19 cellular contexts compared by ENCODE assay signal in the genomic region with DNA sequence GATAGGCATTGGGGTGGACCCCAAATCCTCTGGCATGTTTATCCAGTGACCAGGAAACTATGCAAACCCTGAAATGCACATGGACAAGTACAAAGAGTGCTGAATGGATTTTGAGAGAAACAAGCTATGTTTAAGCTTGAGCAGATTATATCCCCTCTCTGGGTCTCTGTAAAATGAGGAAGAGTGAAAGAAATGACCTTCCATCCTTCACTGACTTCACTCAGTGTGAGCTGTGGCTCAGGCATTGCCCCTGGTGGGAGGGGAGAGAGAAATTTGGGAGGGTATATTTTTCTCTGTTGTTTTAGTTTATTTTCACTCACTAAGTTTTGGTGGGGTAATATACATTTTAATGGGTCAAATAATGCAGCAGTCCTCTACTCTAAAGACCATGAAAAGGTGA.
DNase-seq lines count a peak whose midpoint lies in the region; ATAC-seq lines count a peak whose summit lies in the region.
"Had no signal": no experiment of that assay in that cellular context is flagged by ENCODE, and none has a peak within 500 bp of the region (broad histone marks: within the 10 kb centered on the region; RNA-seq: fewer than 3 reads in every experiment).

No MANE protein-coding gene starts in this region.

- H3K4me3 Mint-ChIP-seq in stimulated activated memory B cell treated with anti-CD40 and anti-IgM and Interleukin-4, amounts not matched to agents 10 μg/mL and 1 μg/mL and 100 μg/mL, for 72 hours = no peak overlapping the region
- no peak overlapping the region for H3K4me3 Mint-ChIP-seq in activated CD4-positive, alpha-beta memory T cell treated with anti-CD3 and anti-CD28 coated beads, Interleukin-2, amount 10 ng/mL, durations not matched to agents 7 days and 5 days

- H3K9me3 ChIP-seq in BLaER1 = no peaks in the 10 kb centered on the region
- no peaks in the 10 kb centered on the region for H3K9me3 ChIP-seq in Karpas-422 (ENCODE audit: low read length)

- ATAC-seq in stimulated activated memory B cell treated with anti-CD40 and anti-IgM and Interleukin-4, amounts not matched to agents 10 μg/mL and 1 μg/mL and 100 μg/mL, for 72 hours = peak; percentile 47
- ATAC-seq: HCT116, PC-3 had no signal

- DNase-seq in Karpas-422 (no peak), germinal center (ENCODE audit: low spot score) (peak; percentile 26), HPDE6-E6E7 (ENCODE audit: extremely low spot score) (no peak), NCI-H2171 (lab: John Stamatoyannopoulos, UW) (no peak)
- no peak for DNase-seq in activated CD4-positive, alpha-beta memory T cell treated with anti-CD3 and anti-CD28 coated beads, Interleukin-2, amount 10 ng/mL, durations not matched to agents 7 days and 5 days
- DNase-seq: AML-193, DMS79, MV-4-11, NCI-H1694, NCI-H2081, NCI-H2171 treated with DMSO at 0.1 percent for 48 hours, NCI-H526 treated with DMSO at 0.1 percent for 48 hours, PC-3, SHP77, SW 1271 had no signal

- CTCF ChIA-PET in activated CD4-positive, alpha-beta memory T cell treated with anti-CD3 and anti-CD28 coated beads, Interleukin-2, amount 10 ng/mL, durations not matched to agents 7 days and 5 days (lab: Charles Lee) = no interaction called here

- H3K27ac Mint-ChIP-seq in stimulated activated memory B cell treated with anti-CD40 and anti-IgM and Interleukin-4, amounts not matched to agents 10 μg/mL and 1 μg/mL and 100 μg/mL, for 72 hours = peak overlapping the region; percentile 89
- H3K27ac Mint-ChIP-seq in activated CD4-positive, alpha-beta memory T cell treated with anti-CD3 and anti-CD28 coated beads, Interleukin-2, amount 10 ng/mL, durations not matched to agents 7 days and 5 days = no peak overlapping the region

- H3K27me3 Mint-ChIP-seq in stimulated activated memory B cell treated with anti-CD40 and anti-IgM and Interleukin-4, amounts not matched to agents 10 μg/mL and 1 μg/mL and 100 μg/mL, for 72 hours = no peaks in the 10 kb centered on the region
- no peaks in the 10 kb centered on the region for H3K27me3 Mint-ChIP-seq in activated CD4-positive, alpha-beta memory T cell treated with anti-CD3 and anti-CD28 coated beads, Interleukin-2, amount 10 ng/mL, durations not matched to agents 7 days and 5 days

- peaks cover 92% of the 10 kb centered on the region for H3K36me3 ChIP-seq in BLaER1
- H3K36me3 ChIP-seq in Karpas-422 (ENCODE audit: insufficient read depth, low read length) = 0 out of 2 replicates have a peak, but pooled peaks cover 8% of the 10 kb centered on the region

- peaks cover 92% of the 10 kb centered on the region for H3K4me1 Mint-ChIP-seq in stimulated activated memory B cell treated with anti-CD40 and anti-IgM and Interleukin-4, amounts not matched to agents 10 μg/mL and 1 μg/mL and 100 μg/mL, for 72 hours
- peaks cover 65% of the 10 kb centered on the region for H3K4me1 Mint-ChIP-seq in activated CD4-positive, alpha-beta memory T cell treated with anti-CD3 and anti-CD28 coated beads, Interleukin-2, amount 10 ng/mL, durations not matched to agents 7 days and 5 days

- H2AFZ ChIP-seq in Karpas-422 (ENCODE audit: low read length) = no peak overlapping the region

- no peaks in the 10 kb centered on the region for H3K9me2 ChIP-seq in Karpas-422 (replicated peaks; ENCODE audit: insufficient read depth, low read length)

- peaks cover 100% of the 10 kb centered on the region for H3K79me2 ChIP-seq in Karpas-422 (ENCODE audit: low read length)

- H3K27me3 ChIP-seq in BLaER1 = no peaks in the 10 kb centered on the region
- H3K27me3 ChIP-seq in Karpas-422 (ENCODE audit: low read length) = no peaks in the 10 kb centered on the region

- POLR2A ChIA-PET in activated CD4-positive, alpha-beta memory T cell treated with anti-CD3 and anti-CD28 coated beads, Interleukin-2, amount 10 ng/mL, durations not matched to agents 7 days and 5 days (lab: Charles Lee) = no interaction called here

- peak overlapping the region; percentile 51 for H3K9ac ChIP-seq in BLaER1
- peak overlapping the region; percentile 8; the same call in 1 of the 2 replicates for H3K9ac ChIP-seq in Karpas-422 (ENCODE audit: low read length)
- H3K9ac ChIP-seq: KMS-11 had no signal

- H3K4me2 ChIP-seq in BLaER1 (peak overlapping the region; percentile 78), Karpas-422 (ENCODE audit: low read depth, low read length, poor library complexity, severe bottlenecking) (peak overlapping the region; percentile 37)
- H3K4me2 ChIP-seq: KMS-11 had no signal

- peak overlapping the region; percentile 87 for H3K27ac ChIP-seq in BLaER1
- peak overlapping the region; percentile 86 for H3K27ac ChIP-seq in Karpas-422 (ENCODE audit: low read length)
- H3K27ac ChIP-seq: KMS-11 had no signal

- no peaks in the 10 kb centered on the region for H3K9me3 Mint-ChIP-seq in stimulated activated memory B cell treated with anti-CD40 and anti-IgM and Interleukin-4, amounts not matched to agents 10 μg/mL and 1 μg/mL and 100 μg/mL, for 72 hours
- H3K9me3 Mint-ChIP-seq in activated CD4-positive, alpha-beta memory T cell treated with anti-CD3 and anti-CD28 coated beads, Interleukin-2, amount 10 ng/mL, durations not matched to agents 7 days and 5 days = peaks cover 17% of the 10 kb centered on the region

- 0 out of 2 replicates have a peak overlapping the region, but pooled peaks have one; percentile 12 for H3K4me3 ChIP-seq in BLaER1
- H3K4me3 ChIP-seq in Karpas-422 (ENCODE audit: low read length) = no peak overlapping the region

- H3K4me1 ChIP-seq in BLaER1 (peaks cover 100% of the 10 kb centered on the region), Karpas-422 (ENCODE audit: low read length) (peaks cover 100% of the 10 kb centered on the region)

- peaks cover 99% of the 10 kb centered on the region for H4K20me1 ChIP-seq in BLaER1
- H4K20me1 ChIP-seq in Karpas-422 (ENCODE audit: insufficient read depth, low read depth, low read length) = no peaks in the 10 kb centered on the region

- H3K36me3 Mint-ChIP-seq in stimulated activated memory B cell treated with anti-CD40 and anti-IgM and Interleukin-4, amounts not matched to agents 10 μg/mL and 1 μg/mL and 100 μg/mL, for 72 hours = peaks cover 24% of the 10 kb centered on the region
- H3K36me3 Mint-ChIP-seq in activated CD4-positive, alpha-beta memory T cell treated with anti-CD3 and anti-CD28 coated beads, Interleukin-2, amount 10 ng/mL, durations not matched to agents 7 days and 5 days (ENCODE audit: low read depth) = peaks cover 10% of the 10 kb centered on the region
